Comparison of ENCODE assay signal across 8 cellular contexts in genomic region chr21:42818328-42818749, GRCh38.
A peak's percentile ranks its signal among the peaks of the same experiment; 100 is the strongest.
DNase-seq lines count a peak whose midpoint lies in the region; ATAC-seq and TF ChIP-seq lines count a peak whose summit lies in the region.

No MANE protein-coding gene starts in this region.

- no peak for DNase-seq in AG04450 (ENCODE audit: low read depth, low spot score)
- DNase-seq in H7: peak; percentile 71
- peak; percentile 59 to 89 (median 72) for DNase-seq in adrenal gland
- peak; percentile 71 for DNase-seq in right atrium auricular region (ENCODE audit: low spot score)
- DNase-seq in smooth muscle cell of the brain vasculature (ENCODE audit: low read depth, low spot score): peak; percentile 20
- no peak for DNase-seq in NCI-H510A (lab: John Stamatoyannopoulos, UW)

- no peak overlapping the region for H3K4me2 ChIP-seq in SU-DHL-6 (ENCODE audit: low read depth, low read length, poor library complexity, severe bottlenecking)

- H3F3A ChIP-seq in SU-DHL-6 (ENCODE audit: insufficient read depth): no peaks in the 10 kb centered on the region

- 16 to 37% (median 26%) methylated on average over 2 of the region's 2 CpGs for WGBS in adrenal gland, 4 donors

- H3K36me3 ChIP-seq in H7 (replicated peaks; ENCODE audit: control insufficient read depth, insufficient read depth, low read length): no peaks in the 10 kb centered on the region
- no peaks in the 10 kb centered on the region; the same call in 1 of the 2 replicates for H3K36me3 ChIP-seq in SU-DHL-6 (ENCODE audit: low read length)
- no peaks in the 10 kb centered on the region for H3K36me3 ChIP-seq in adrenal gland (replicated peaks in 1 of 2)
- H3K36me3 ChIP-seq in right atrium auricular region: no peaks in the 10 kb centered on the region

- H3K4me1 ChIP-seq in adrenal gland (replicated peaks in 1 of 2): no peaks in the 10 kb centered on the region
- no peaks in the 10 kb centered on the region for H3K4me1 ChIP-seq in right atrium auricular region

- H3K79me2 ChIP-seq in SU-DHL-6 (ENCODE audit: insufficient read depth, low read length): no peaks in the 10 kb centered on the region

- CTCF ChIA-PET in AG04450 (lab: Charles Lee): interaction anchor here (1.0 to 2.4 kb wide), 3 partner anchors 20 to 225 kb away, joined by 3 to 40 read pairs (median 7); no protein-coding TSS in a partner anchor

- H3K4me3 ChIP-seq in AG04450 (ENCODE audit: low read depth, low read length): no peak overlapping the region
- no peak overlapping the region for H3K4me3 ChIP-seq in H7 (ENCODE audit: insufficient read depth, low read depth, low read length)
- H3K4me3 ChIP-seq in SU-DHL-6 (ENCODE audit: insufficient read depth, low read length, poor library complexity, severe bottlenecking): no peak overlapping the region
- no peak overlapping the region for H3K4me3 ChIP-seq in adrenal gland
- H3K4me3 ChIP-seq in right atrium auricular region: no peak overlapping the region

- intact Hi-C loops in adrenal gland (cut with DNase I): loop anchor here (2.0 to 5.0 kb wide), 3 partner anchors 166 to 226 kb away; partner anchors contain the start of gene PDE9A (in 1 of the 2)

- ATAC-seq in HG02610 (IDR thresholded peaks at IDR 0.05; ENCODE audit: unreplicated experiment): no peak

- no peak overlapping the region for H2AFZ ChIP-seq in SU-DHL-6 (ENCODE audit: low read depth, low read length, severe bottlenecking)

- H3K9me2 ChIP-seq in SU-DHL-6 (replicated peaks; ENCODE audit: insufficient read depth, low read length): no peaks in the 10 kb centered on the region

- H3K9me3 ChIP-seq in AG04450 (ENCODE audit: control insufficient read depth, insufficient read depth, low read length) (no peaks in the 10 kb centered on the region), SU-DHL-6 (ENCODE audit: insufficient read depth, low read length) (peaks cover 9% of the 10 kb centered on the region; the same call in 1 of the 2 replicates), adrenal gland (replicated peaks in 1 of 3) (no peaks in the 10 kb centered on the region), right atrium auricular region (no peaks in the 10 kb centered on the region)

- peak; percentile 78 for TF ChIP-seq CTCF in AG04450 (IDR thresholded peaks at IDR 0.05; ENCODE audit: low read depth, low read length)
- peak; percentile 89 for TF ChIP-seq CTCF in SU-DHL-6 (IDR thresholded peaks at IDR 0.05; ENCODE audit: insufficient read depth, low read length, poor library complexity, severe bottlenecking)
- TF ChIP-seq CTCF in adrenal gland (IDR thresholded peaks at IDR 0.05): peak; percentile 71 to 93 (median 90)
- TF ChIP-seq CTCF in right atrium auricular region (IDR thresholded peaks at IDR 0.05): peak; percentile 72 to 90

- no peak for TF ChIP-seq POLR2A in adrenal gland (IDR thresholded peaks at IDR 0.05)

- POLR2A ChIA-PET in AG04450 (lab: Yijun Ruan, JAX): no interaction called here

- H3K9ac ChIP-seq in SU-DHL-6 (ENCODE audit: low read length): no peak overlapping the region

- H3K27ac ChIP-seq in AG04450 (ENCODE audit: low read depth, low read length) (no peak overlapping the region), SU-DHL-6 (ENCODE audit: low read depth, low read length) (no peak overlapping the region), adrenal gland (no peak overlapping the region), right atrium auricular region (no peak overlapping the region)

- H4K20me1 ChIP-seq in SU-DHL-6 (ENCODE audit: low read depth, low read length): no peaks in the 10 kb centered on the region

- H3K27me3 ChIP-seq in AG04450 (ENCODE audit: control insufficient read depth, insufficient read depth, low read length): peaks cover 5% of the 10 kb centered on the region
- no peaks in the 10 kb centered on the region for H3K27me3 ChIP-seq in H7 (ENCODE audit: control insufficient read depth, insufficient read depth, low read length)
- H3K27me3 ChIP-seq in SU-DHL-6 (ENCODE audit: low read length): no peaks in the 10 kb centered on the region
- H3K27me3 ChIP-seq in adrenal gland: no peaks in the 10 kb centered on the region
- no peaks in the 10 kb centered on the region for H3K27me3 ChIP-seq in right atrium auricular region

Comparison
In these comparisons a context has a peak if more than half of its experiments do, and no peak if none do; other contexts are left out.
1. DNase-seq: peak in H7 (single experiment), adrenal gland (7 of 7), right atrium auricular region (single experiment) and smooth muscle cell of the brain vasculature (single experiment); none in AG04450 (single experiment) and NCI-H510A (single experiment).
2. Peak in every context shown above with its lines, with median percentiles within 50 percentile points of each other: CTCF ChIP-seq.